Comparison of ENCODE assay signal across 8 cellular contexts in genomic region chr22:40818192-40818746, GRCh38. TPM values are rescaled to one million over a fixed set of nuclear protein-coding genes. Genes with fewer than 3 reads are reported as not detected.
A peak's percentile ranks its signal among the peaks of the same experiment; 100 is the strongest.
DNase-seq lines count a peak whose midpoint lies in the region; ATAC-seq and TF ChIP-seq lines count a peak whose summit lies in the region.

No MANE protein-coding gene starts in this region.

- intact Hi-C loops in activated naive CD4-positive, alpha-beta T cell treated with anti-CD3 and anti-CD28 coated beads for 36 hours (cut with micrococcal nuclease), result loop anchor here (1.0 to 5.0 kb wide), 5 partner anchors 53 to 181 kb away; partner anchors contain the start of gene MRTFA

- peak overlapping the region; percentile 94 for H3K4me3 Mint-ChIP-seq in activated naive CD4-positive, alpha-beta T cell treated with anti-CD3 and anti-CD28 coated beads for 36 hours
- peak overlapping the region; percentile 92 for H3K4me3 Mint-ChIP-seq in WTC11

- peak overlapping the region; percentile 83 for H3K27ac Mint-ChIP-seq in activated naive CD4-positive, alpha-beta T cell treated with anti-CD3 and anti-CD28 coated beads for 36 hours
- peak overlapping the region; percentile 79 for H3K27ac Mint-ChIP-seq in WTC11

- H3K27ac ChIP-seq in hepatocyte (peak overlapping the region; percentile 90), subcutaneous abdominal adipose tissue (ENCODE audit: low read depth, low read length) (no peak overlapping the region)

- peaks cover 51% of the 10 kb centered on the region for H3K79me2 ChIP-seq in hepatocyte

- no peaks in the 10 kb centered on the region for H3K27me3 ChIP-seq in hepatocyte
- no peaks in the 10 kb centered on the region for H3K27me3 ChIP-seq in subcutaneous abdominal adipose tissue (ENCODE audit: control insufficient read depth in 5 of 5, insufficient read depth in 4 of 5, low read length in 5 of 5)

- POLR2A ChIA-PET in WTC11 (lab: Charles Lee), result interaction anchor here (0.6 to 0.7 kb wide), 3 partner anchors 10 to 687 kb away, joined by 3 to 5 read pairs (median 3); no protein-coding TSS in a partner anchor

- ATAC-seq in WTC11 (no peak), GM19035 (IDR thresholded peaks at IDR 0.05; ENCODE audit: unreplicated experiment) (no peak), HG03469 (IDR thresholded peaks at IDR 0.05; ENCODE audit: unreplicated experiment) (no peak)

- H3K4me1 ChIP-seq in hepatocyte (ENCODE audit: insufficient read depth) (peaks cover 6% of the 10 kb centered on the region), subcutaneous abdominal adipose tissue (ENCODE audit: control insufficient read depth in 5 of 5, insufficient read depth in 5 of 5, low read length in 5 of 5) (peaks cover 6 to 33% (median 30%) of the 10 kb centered on the region in 5 donors)

- H3K36me3 ChIP-seq in hepatocyte (replicated peaks; ENCODE audit: insufficient read depth, low read depth) (peaks cover 4% of the 10 kb centered on the region), subcutaneous abdominal adipose tissue (ENCODE audit: control insufficient read depth in 5 of 5, insufficient read depth in 5 of 5, low read length in 5 of 5) (peaks cover 0 to 9% (median 3%) of the 10 kb centered on the region in 5 donors)

- peak overlapping the region; percentile 91 for H3K4me2 ChIP-seq in hepatocyte

- H3K36me3 Mint-ChIP-seq in activated naive CD4-positive, alpha-beta T cell treated with anti-CD3 and anti-CD28 coated beads for 36 hours (ENCODE audit: low read depth), result peaks cover 15% of the 10 kb centered on the region
- peaks cover 13% of the 10 kb centered on the region for H3K36me3 Mint-ChIP-seq in WTC11

- H3K4me1 Mint-ChIP-seq in activated naive CD4-positive, alpha-beta T cell treated with anti-CD3 and anti-CD28 coated beads for 36 hours (ENCODE audit: low read depth), result peaks cover 36% of the 10 kb centered on the region
- peaks cover 24% of the 10 kb centered on the region for H3K4me1 Mint-ChIP-seq in WTC11

- peak overlapping the region; percentile 92 to 95 (median 95) for H3K9ac ChIP-seq in subcutaneous abdominal adipose tissue (ENCODE audit: low read length in 5 of 5)

- peaks cover 3% of the 10 kb centered on the region for H4K20me1 ChIP-seq in hepatocyte (ENCODE audit: insufficient read depth, poor library complexity, severe bottlenecking)

- peak overlapping the region; percentile 100 for H3K4me3 ChIP-seq in hepatocyte
- peak overlapping the region; percentile 99 to 100 (median 99) for H3K4me3 ChIP-seq in subcutaneous abdominal adipose tissue (ENCODE audit: low read depth in 1 of 5, low read length in 5 of 5)

- H3K27me3 Mint-ChIP-seq in activated naive CD4-positive, alpha-beta T cell treated with anti-CD3 and anti-CD28 coated beads for 36 hours (ENCODE audit: low read depth), result no peaks in the 10 kb centered on the region
- H3K27me3 Mint-ChIP-seq in WTC11 (ENCODE audit: low read depth), result no peaks in the 10 kb centered on the region

- WGBS in hepatocyte (ENCODE audit: low lambda C conversion rate, missing lambda C conversion rate), result 46% methylated on average over 14 of the region's 14 CpGs

- no peaks in the 10 kb centered on the region for H3K9me3 Mint-ChIP-seq in activated naive CD4-positive, alpha-beta T cell treated with anti-CD3 and anti-CD28 coated beads for 36 hours
- H3K9me3 Mint-ChIP-seq in WTC11, result no peaks in the 10 kb centered on the region

- no peaks in the 10 kb centered on the region for H3K9me2 ChIP-seq in hepatocyte (replicated peaks; ENCODE audit: insufficient read depth)

- DNase-seq in activated naive CD4-positive, alpha-beta T cell treated with anti-CD3 and anti-CD28 coated beads for 36 hours, result peak; percentile 10
- DNase-seq in activated naive CD4-positive, alpha-beta T cell treated with anti-CD3 and anti-CD28 coated beads, Interleukin-2, amount 50 U/mL, for 16 hours, result no peak
- DNase-seq in WTC11 (ENCODE audit: low spot score), result no peak
- no peak for DNase-seq in hepatocyte (ENCODE audit: low spot score)
- DNase-seq in cerebellum (ENCODE audit: low spot score), result no peak

- no peak for TF ChIP-seq CTCF in WTC11 (IDR thresholded peaks at IDR 0.05)
- TF ChIP-seq CTCF in hepatocyte (IDR thresholded peaks at IDR 0.05; ENCODE audit: poor library complexity), result no peak

- H2AFZ ChIP-seq in hepatocyte, result peak overlapping the region; percentile 100

- CTCF ChIA-PET in activated naive CD4-positive, alpha-beta T cell treated with anti-CD3 and anti-CD28 coated beads for 36 hours (lab: Charles Lee), result interaction anchor here (0.6 to 1.5 kb wide), 5 partner anchors 82 to 1469 kb away, joined by 3 to 9 read pairs (median 4); no protein-coding TSS in a partner anchor
- CTCF ChIA-PET in WTC11 (lab: Charles Lee), result interaction anchor here (0.5 to 1.4 kb wide), 5 partner anchors 58 to 135 kb away, joined by 3 to 9 read pairs (median 3); no protein-coding TSS in a partner anchor

- H3K9me3 ChIP-seq in hepatocyte (ENCODE audit: low read depth), result no peaks in the 10 kb centered on the region
- H3K9me3 ChIP-seq in subcutaneous abdominal adipose tissue (ENCODE audit: control insufficient read depth in 5 of 5, low read length in 5 of 5), result no peaks in the 10 kb centered on the region

TF ChIP-seq in WTC11, 78 proteins besides CTCF, POLR2A, EP300 and RAD21:
- TF ChIP-seq GTF2I (CRISPR knock-in tag; conservative IDR thresholded peaks at IDR 0.05), result no peak
- no peak for TF ChIP-seq TP53 (CRISPR knock-in tag; IDR thresholded peaks at IDR 0.05)
- no peak for TF ChIP-seq ZNF317 (CRISPR knock-in tag; IDR thresholded peaks at IDR 0.05; ENCODE audit: borderline replicate concordance, low read depth)
- TF ChIP-seq ZNF121 (CRISPR knock-in tag; IDR thresholded peaks at IDR 0.05), result peak; percentile 78
- TF ChIP-seq ZNF138 (CRISPR knock-in tag; conservative IDR thresholded peaks at IDR 0.05), result no peak
- TF ChIP-seq, protein P1, sequence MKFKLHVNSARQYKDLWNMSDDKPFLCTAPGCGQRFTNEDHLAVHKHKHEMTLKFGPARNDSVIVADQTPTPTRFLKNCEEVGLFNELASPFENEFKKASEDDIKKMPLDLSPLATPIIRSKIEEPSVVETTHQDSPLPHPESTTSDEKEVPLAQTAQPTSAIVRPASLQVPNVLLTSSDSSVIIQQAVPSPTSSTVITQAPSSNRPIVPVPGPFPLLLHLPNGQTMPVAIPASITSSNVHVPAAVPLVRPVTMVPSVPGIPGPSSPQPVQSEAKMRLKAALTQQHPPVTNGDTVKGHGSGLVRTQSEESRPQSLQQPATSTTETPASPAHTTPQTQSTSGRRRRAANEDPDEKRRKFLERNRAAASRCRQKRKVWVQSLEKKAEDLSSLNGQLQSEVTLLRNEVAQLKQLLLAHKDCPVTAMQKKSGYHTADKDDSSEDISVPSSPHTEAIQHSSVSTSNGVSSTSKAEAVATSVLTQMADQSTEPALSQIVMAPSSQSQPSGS (CRISPR knock-in tag; IDR thresholded peaks at IDR 0.05; ENCODE audit: borderline replicate concordance, low read depth), result no peak
- TF ChIP-seq, protein P2, sequence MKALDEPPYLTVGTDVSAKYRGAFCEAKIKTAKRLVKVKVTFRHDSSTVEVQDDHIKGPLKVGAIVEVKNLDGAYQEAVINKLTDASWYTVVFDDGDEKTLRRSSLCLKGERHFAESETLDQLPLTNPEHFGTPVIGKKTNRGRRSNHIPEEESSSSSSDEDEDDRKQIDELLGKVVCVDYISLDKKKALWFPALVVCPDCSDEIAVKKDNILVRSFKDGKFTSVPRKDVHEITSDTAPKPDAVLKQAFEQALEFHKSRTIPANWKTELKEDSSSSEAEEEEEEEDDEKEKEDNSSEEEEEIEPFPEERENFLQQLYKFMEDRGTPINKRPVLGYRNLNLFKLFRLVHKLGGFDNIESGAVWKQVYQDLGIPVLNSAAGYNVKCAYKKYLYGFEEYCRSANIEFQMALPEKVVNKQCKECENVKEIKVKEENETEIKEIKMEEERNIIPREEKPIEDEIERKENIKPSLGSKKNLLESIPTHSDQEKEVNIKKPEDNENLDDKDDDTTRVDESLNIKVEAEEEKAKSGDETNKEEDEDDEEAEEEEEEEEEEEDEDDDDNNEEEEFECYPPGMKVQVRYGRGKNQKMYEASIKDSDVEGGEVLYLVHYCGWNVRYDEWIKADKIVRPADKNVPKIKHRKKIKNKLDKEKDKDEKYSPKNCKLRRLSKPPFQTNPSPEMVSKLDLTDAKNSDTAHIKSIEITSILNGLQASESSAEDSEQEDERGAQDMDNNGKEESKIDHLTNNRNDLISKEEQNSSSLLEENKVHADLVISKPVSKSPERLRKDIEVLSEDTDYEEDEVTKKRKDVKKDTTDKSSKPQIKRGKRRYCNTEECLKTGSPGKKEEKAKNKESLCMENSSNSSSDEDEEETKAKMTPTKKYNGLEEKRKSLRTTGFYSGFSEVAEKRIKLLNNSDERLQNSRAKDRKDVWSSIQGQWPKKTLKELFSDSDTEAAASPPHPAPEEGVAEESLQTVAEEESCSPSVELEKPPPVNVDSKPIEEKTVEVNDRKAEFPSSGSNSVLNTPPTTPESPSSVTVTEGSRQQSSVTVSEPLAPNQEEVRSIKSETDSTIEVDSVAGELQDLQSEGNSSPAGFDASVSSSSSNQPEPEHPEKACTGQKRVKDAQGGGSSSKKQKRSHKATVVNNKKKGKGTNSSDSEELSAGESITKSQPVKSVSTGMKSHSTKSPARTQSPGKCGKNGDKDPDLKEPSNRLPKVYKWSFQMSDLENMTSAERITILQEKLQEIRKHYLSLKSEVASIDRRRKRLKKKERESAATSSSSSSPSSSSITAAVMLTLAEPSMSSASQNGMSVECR (CRISPR knock-in tag; IDR thresholded peaks at IDR 0.05; ENCODE audit: borderline replicate concordance), result no peak
- TF ChIP-seq IRF2 (CRISPR knock-in tag; IDR thresholded peaks at IDR 0.05; ENCODE audit: borderline replicate concordance, low read depth), result no peak

RNA-seq across cellular contexts. Expression of gene SLC25A17, which starts 0.9 kb away (rescaled TPM):
- 10 to 100 TPM; 23.0 to 24.6 TPM for total RNA-seq in activated naive CD4-positive, alpha-beta T cell treated with anti-CD3 and anti-CD28 coated beads for 36 hours
- total RNA-seq in WTC11 (2021) (22.0 to 29.6 TPM (median 25.2 TPM) in 3 replicates), hepatocyte (15.6 and 20.5 TPM in 2 replicates), cerebellum (18.0 TPM)
- polyA plus RNA-seq in hepatocyte, result 21.4 and 24.8 TPM in 2 replicates

RNA-seq across cellular contexts. Expression of gene ST13, which starts 38.2 kb away (rescaled TPM):
- 100 to 1,000 TPM; 240 to 254 TPM for total RNA-seq in activated naive CD4-positive, alpha-beta T cell treated with anti-CD3 and anti-CD28 coated beads for 36 hours
- total RNA-seq in WTC11 (2021) (289 to 303 TPM (median 291 TPM) in 3 replicates), hepatocyte (216 and 283 TPM in 2 replicates), cerebellum (111 TPM)
- polyA plus RNA-seq in hepatocyte, result 206 TPM in 2 replicates

RNA-seq across cellular contexts. Expression of gene XPNPEP3, which starts 38.7 kb away (rescaled TPM):
- 10 to 100 TPM; 15.7 to 19.6 TPM for total RNA-seq in activated naive CD4-positive, alpha-beta T cell treated with anti-CD3 and anti-CD28 coated beads for 36 hours
- total RNA-seq in WTC11 (2021) (25.9 to 28.2 TPM (median 27.5 TPM) in 3 replicates), hepatocyte (14.6 and 19.1 TPM in 2 replicates), cerebellum (10.5 TPM)
- 9.4 and 12.3 TPM in 2 replicates for polyA plus RNA-seq in hepatocyte

RNA-seq across cellular contexts. Expression of gene DNAJB7, which starts 43.6 kb away (rescaled TPM):
- not detected for total RNA-seq in activated naive CD4-positive, alpha-beta T cell treated with anti-CD3 and anti-CD28 coated beads for 36 hours
- total RNA-seq in WTC11 (2021), result not detected in 3 replicates
- not detected in 2 replicates for total RNA-seq in hepatocyte
- polyA plus RNA-seq in hepatocyte, result 0.06 and 0.66 TPM in 2 replicates
- not detected for total RNA-seq in cerebellum
